ENCODE assay signal across 14 cellular contexts in the genomic region with DNA sequence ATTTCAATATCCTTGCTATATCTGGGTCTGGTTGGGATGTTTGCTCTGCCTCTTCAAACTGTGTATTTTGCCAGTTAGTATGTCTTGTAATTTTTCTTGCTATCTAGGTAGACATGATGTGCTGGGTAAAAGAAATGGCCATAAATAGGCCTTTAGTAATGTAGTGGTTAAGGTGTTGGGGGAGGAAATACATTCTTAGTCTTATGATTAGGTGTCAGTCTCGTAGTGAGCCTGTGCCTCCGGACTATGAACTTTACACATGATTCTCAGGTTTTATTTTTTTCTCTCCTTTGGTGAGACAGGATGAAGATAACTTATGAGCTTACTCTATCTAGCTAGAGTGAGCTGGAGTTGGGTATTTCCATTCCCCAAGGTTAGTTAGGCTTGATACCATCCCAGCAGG. TPM values are rescaled to one million over a fixed set of nuclear protein-coding genes. Genes with fewer than 3 reads are reported as not detected.
DNase-seq lines count a peak whose midpoint lies in the region; ATAC-seq, FAIRE-seq and TF ChIP-seq lines count a peak whose summit lies in the region.
"Had no signal": no experiment of that assay in that cellular context is flagged by ENCODE, and none has a peak within 500 bp of the region (broad histone marks: within the 10 kb centered on the region; RNA-seq: fewer than 3 reads in every experiment).

No MANE protein-coding gene starts in this region.

- no peak for TF ChIP-seq CTCF in kidney (IDR thresholded peaks at IDR 0.05; ENCODE audit: borderline replicate concordance, extremely low read depth, insufficient read depth)

- no peak for FAIRE-seq in kidney (lab: Jason Lieb, UNC)

- peak; percentile 94 for ATAC-seq in GM18870 (IDR thresholded peaks at IDR 0.05; ENCODE audit: unreplicated experiment)
- peak; percentile 78 for ATAC-seq in GM21526 (IDR thresholded peaks at IDR 0.05; ENCODE audit: low FRiP score, unreplicated experiment)
- peak; percentile 85 for ATAC-seq in HG03064 (IDR thresholded peaks at IDR 0.05; ENCODE audit: low read depth, unreplicated experiment)
- ATAC-seq in effector memory CD8-positive, alpha-beta T cell (replicated peaks), result peak; percentile 89

- peaks cover 3% of the 10 kb centered on the region for H3K36me3 Mint-ChIP-seq in effector memory CD8-positive, alpha-beta T cell (ENCODE audit: insufficient read depth)
- H3K36me3 Mint-ChIP-seq: activated naive CD4-positive, alpha-beta T cell treated with anti-CD3 and anti-CD28 coated beads, Interleukin-2, amount 50 U/mL, for 24 hours had no signal

- no peaks in the 10 kb centered on the region for H3K27me3 Mint-ChIP-seq in effector memory CD8-positive, alpha-beta T cell

- H3K36me3 ChIP-seq in kidney (ENCODE audit: control insufficient read depth in 1 of 2, insufficient read depth in 2 of 2, low read length in 2 of 2), result no peaks in the 10 kb centered on the region
- H3K36me3 ChIP-seq: tibial nerve had no signal

- peaks cover 0 to 8% of the 10 kb centered on the region in 2 donors for H3K4me1 Mint-ChIP-seq in effector memory CD8-positive, alpha-beta T cell (ENCODE audit: low read depth in 2 of 2)
- H3K4me1 Mint-ChIP-seq: activated naive CD4-positive, alpha-beta T cell treated with anti-CD3 and anti-CD28 coated beads, Interleukin-2, amount 50 U/mL, for 24 hours had no signal

- H3K27ac Mint-ChIP-seq in effector memory CD8-positive, alpha-beta T cell, result peak overlapping the region; percentile 1 to 2
- H3K27ac Mint-ChIP-seq: activated naive CD4-positive, alpha-beta T cell treated with anti-CD3 and anti-CD28 coated beads, Interleukin-2, amount 50 U/mL, for 24 hours had no signal

- H3K9me3 ChIP-seq in kidney (ENCODE audit: control insufficient read depth in 1 of 2, low read length in 2 of 2), result no peaks in the 10 kb centered on the region

- no peak overlapping the region for H3K9ac ChIP-seq in kidney (ENCODE audit: low read length in 2 of 2)

- intact Hi-C loops in kidney (cut with DNase I), result no loop called here

- no peaks in the 10 kb centered on the region for H3K9me3 Mint-ChIP-seq in effector memory CD8-positive, alpha-beta T cell
- H3K9me3 Mint-ChIP-seq: activated naive CD4-positive, alpha-beta T cell treated with anti-CD3 and anti-CD28 coated beads, Interleukin-2, amount 50 U/mL, for 24 hours had no signal

- DNase-seq in effector memory CD8-positive, alpha-beta T cell, result no peak
- no peak for DNase-seq in NCI-H345 treated with DMSO at 0.1 percent for 48 hours (lab: John Stamatoyannopoulos, UW; ENCODE audit: unreplicated experiment)
- no peak for DNase-seq in DMS114 treated with DMSO at 0.1 percent for 48 hours (lab: John Stamatoyannopoulos, UW; ENCODE audit: unreplicated experiment)
- DNase-seq in stimulated activated CD4-positive, alpha-beta T cell treated with anti-CD3 and anti-CD28 coated beads, Interleukin-4, amount 100 ng/mL, for 4 hours, result no peak
- DNase-seq in kidney, result no peak
- DNase-seq: NCI-H1417, posterior cingulate gyrus had no signal

- H3K4me3 Mint-ChIP-seq in effector memory CD8-positive, alpha-beta T cell, result no peak overlapping the region
- H3K4me3 Mint-ChIP-seq: activated naive CD4-positive, alpha-beta T cell treated with anti-CD3 and anti-CD28 coated beads, Interleukin-2, amount 50 U/mL, for 24 hours had no signal

- H3K4me1 ChIP-seq in kidney (ENCODE audit: control insufficient read depth in 1 of 2, insufficient read depth in 1 of 2, low read depth in 1 of 2, low read length in 2 of 2), result no peaks in the 10 kb centered on the region
- H3K4me1 ChIP-seq: tibial nerve had no signal

- H3K4me3 ChIP-seq in kidney (ENCODE audit: low read length in 2 of 2), result no peak overlapping the region
- H3K4me3 ChIP-seq: coronary artery, tibial nerve had no signal

- H3K27ac ChIP-seq in kidney (ENCODE audit: low read depth in 2 of 2, low read length in 2 of 2), result no peak overlapping the region
- H3K27ac ChIP-seq: coronary artery, tibial nerve had no signal

RNA-seq across cellular contexts. Expression of a gene that starts 32.4 kb away (rescaled TPM):
- 0.44 TPM for total RNA-seq in kidney
- 1.2 TPM for polyA plus RNA-seq in kidney (ENCODE audit: insufficient read depth, low read depth, low replicate concordance)
- total RNA-seq: fibroblast of villous mesenchyme, tibial nerve had no signal
